1 cellular context compared by ENCODE assay signal in genomic region chr10:50224330-50224952, GRCh38.
TF ChIP-seq lines count a peak whose summit lies in the region.

No MANE protein-coding gene starts in this region.

TF ChIP-seq in K562, 482 proteins besides CTCF, POLR2A, EP300 and RAD21 (continued from another document):
- TF ChIP-seq, protein P1, sequence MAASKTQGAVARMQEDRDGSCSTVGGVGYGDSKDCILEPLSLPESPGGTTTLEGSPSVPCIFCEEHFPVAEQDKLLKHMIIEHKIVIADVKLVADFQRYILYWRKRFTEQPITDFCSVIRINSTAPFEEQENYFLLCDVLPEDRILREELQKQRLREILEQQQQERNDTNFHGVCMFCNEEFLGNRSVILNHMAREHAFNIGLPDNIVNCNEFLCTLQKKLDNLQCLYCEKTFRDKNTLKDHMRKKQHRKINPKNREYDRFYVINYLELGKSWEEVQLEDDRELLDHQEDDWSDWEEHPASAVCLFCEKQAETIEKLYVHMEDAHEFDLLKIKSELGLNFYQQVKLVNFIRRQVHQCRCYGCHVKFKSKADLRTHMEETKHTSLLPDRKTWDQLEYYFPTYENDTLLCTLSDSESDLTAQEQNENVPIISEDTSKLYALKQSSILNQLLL (CRISPR knock-in tag; IDR thresholded peaks at IDR 0.05; ENCODE audit: borderline replicate concordance): no peak
- TF ChIP-seq SLC30A9 (CRISPR knock-in tag; IDR thresholded peaks at IDR 0.05) (no peak), HMG20B (CRISPR knock-in tag; IDR thresholded peaks at IDR 0.05) (no peak), ZBTB34 (CRISPR knock-in tag; IDR thresholded peaks at IDR 0.05) (no peak), IRF9 (tag; IDR thresholded peaks at IDR 0.05) (no peak)
- TF ChIP-seq, protein P2, sequence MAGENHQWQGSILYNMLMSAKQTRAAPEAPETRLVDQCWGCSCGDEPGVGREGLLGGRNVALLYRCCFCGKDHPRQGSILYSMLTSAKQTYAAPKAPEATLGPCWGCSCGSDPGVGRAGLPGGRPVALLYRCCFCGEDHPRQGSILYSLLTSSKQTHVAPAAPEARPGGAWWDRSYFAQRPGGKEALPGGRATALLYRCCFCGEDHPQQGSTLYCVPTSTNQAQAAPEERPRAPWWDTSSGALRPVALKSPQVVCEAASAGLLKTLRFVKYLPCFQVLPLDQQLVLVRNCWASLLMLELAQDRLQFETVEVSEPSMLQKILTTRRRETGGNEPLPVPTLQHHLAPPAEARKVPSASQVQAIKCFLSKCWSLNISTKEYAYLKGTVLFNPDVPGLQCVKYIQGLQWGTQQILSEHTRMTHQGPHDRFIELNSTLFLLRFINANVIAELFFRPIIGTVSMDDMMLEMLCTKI (IDR thresholded peaks at IDR 0.05; ENCODE audit: partially characterized antibody): no peak
- TF ChIP-seq, protein P3, sequence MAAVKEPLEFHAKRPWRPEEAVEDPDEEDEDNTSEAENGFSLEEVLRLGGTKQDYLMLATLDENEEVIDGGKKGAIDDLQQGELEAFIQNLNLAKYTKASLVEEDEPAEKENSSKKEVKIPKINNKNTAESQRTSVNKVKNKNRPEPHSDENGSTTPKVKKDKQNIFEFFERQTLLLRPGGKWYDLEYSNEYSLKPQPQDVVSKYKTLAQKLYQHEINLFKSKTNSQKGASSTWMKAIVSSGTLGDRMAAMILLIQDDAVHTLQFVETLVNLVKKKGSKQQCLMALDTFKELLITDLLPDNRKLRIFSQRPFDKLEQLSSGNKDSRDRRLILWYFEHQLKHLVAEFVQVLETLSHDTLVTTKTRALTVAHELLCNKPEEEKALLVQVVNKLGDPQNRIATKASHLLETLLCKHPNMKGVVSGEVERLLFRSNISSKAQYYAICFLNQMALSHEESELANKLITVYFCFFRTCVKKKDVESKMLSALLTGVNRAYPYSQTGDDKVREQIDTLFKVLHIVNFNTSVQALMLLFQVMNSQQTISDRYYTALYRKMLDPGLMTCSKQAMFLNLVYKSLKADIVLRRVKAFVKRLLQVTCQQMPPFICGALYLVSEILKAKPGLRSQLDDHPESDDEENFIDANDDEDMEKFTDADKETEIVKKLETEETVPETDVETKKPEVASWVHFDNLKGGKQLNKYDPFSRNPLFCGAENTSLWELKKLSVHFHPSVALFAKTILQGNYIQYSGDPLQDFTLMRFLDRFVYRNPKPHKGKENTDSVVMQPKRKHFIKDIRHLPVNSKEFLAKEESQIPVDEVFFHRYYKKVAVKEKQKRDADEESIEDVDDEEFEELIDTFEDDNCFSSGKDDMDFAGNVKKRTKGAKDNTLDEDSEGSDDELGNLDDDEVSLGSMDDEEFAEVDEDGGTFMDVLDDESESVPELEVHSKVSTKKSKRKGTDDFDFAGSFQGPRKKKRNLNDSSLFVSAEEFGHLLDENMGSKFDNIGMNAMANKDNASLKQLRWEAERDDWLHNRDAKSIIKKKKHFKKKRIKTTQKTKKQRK (IDR thresholded peaks at IDR 0.05; ENCODE audit: borderline replicate concordance, low read depth, low read length): no peak
- TF ChIP-seq, protein P4, sequence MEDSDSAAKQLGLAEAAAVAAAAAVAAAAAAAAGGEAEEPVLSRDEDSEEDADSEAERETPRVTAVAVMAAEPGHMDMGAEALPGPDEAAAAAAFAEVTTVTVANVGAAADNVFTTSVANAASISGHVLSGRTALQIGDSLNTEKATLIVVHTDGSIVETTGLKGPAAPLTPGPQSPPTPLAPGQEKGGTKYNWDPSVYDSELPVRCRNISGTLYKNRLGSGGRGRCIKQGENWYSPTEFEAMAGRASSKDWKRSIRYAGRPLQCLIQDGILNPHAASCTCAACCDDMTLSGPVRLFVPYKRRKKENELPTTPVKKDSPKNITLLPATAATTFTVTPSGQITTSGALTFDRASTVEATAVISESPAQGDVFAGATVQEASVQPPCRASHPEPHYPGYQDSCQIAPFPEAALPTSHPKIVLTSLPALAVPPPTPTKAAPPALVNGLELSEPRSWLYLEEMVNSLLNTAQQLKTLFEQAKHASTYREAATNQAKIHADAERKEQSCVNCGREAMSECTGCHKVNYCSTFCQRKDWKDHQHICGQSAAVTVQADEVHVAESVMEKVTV (CRISPR knock-in tag; IDR thresholded peaks at IDR 0.05): peak; percentile 75
TF ChIP-seq in K562: peak in this region for 13.
